1 cellular context compared by ENCODE assay signal in the genomic region with DNA sequence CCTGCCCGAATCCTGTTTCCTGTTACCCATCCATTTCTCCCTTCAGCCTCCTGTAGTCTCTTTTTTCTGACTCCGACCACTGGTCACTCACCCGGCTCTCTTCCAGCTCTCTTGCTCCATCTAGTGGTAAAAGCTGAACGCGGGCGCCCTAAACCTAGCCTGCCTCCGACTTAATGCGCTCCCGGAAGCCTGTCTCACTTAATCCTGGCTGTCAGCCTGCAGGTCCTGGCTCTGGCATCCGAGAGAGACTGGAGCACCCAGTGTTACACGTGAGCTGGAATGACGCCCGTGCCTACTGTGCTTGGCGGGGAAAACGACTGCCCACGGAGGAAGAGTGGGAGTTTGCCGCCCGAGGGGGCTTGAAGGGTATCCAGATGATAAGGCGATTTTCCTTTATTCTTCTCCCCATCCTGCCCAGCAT.
TF ChIP-seq lines count a peak whose summit lies in the region.

No MANE protein-coding gene starts in this region.

TF ChIP-seq in HepG2, 621 proteins besides CTCF, POLR2A, EP300 and RAD21 (continued from another document and continues in another):
- TF ChIP-seq, protein P1, sequence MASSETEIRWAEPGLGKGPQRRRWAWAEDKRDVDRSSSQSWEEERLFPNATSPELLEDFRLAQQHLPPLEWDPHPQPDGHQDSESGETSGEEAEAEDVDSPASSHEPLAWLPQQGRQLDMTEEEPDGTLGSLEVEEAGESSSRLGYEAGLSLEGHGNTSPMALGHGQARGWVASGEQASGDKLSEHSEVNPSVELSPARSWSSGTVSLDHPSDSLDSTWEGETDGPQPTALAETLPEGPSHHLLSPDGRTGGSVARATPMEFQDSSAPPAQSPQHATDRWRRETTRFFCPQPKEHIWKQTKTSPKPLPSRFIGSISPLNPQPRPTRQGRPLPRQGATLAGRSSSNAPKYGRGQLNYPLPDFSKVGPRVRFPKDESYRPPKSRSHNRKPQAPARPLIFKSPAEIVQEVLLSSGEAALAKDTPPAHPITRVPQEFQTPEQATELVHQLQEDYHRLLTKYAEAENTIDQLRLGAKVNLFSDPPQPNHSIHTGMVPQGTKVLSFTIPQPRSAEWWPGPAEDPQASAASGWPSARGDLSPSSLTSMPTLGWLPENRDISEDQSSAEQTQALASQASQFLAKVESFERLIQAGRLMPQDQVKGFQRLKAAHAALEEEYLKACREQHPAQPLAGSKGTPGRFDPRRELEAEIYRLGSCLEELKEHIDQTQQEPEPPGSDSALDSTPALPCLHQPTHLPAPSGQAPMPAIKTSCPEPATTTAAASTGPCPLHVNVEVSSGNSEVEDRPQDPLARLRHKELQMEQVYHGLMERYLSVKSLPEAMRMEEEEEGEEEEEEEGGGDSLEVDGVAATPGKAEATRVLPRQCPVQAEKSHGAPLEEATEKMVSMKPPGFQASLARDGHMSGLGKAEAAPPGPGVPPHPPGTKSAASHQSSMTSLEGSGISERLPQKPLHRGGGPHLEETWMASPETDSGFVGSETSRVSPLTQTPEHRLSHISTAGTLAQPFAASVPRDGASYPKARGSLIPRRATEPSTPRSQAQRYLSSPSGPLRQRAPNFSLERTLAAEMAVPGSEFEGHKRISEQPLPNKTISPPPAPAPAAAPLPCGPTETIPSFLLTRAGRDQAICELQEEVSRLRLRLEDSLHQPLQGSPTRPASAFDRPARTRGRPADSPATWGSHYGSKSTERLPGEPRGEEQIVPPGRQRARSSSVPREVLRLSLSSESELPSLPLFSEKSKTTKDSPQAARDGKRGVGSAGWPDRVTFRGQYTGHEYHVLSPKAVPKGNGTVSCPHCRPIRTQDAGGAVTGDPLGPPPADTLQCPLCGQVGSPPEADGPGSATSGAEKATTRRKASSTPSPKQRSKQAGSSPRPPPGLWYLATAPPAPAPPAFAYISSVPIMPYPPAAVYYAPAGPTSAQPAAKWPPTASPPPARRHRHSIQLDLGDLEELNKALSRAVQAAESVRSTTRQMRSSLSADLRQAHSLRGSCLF (CRISPR knock-in tag; IDR thresholded peaks at IDR 0.05; ENCODE audit: borderline replicate concordance): no peak
- TF ChIP-seq ZBTB42 (CRISPR knock-in tag; IDR thresholded peaks at IDR 0.05) (no peak), THAP11 (CRISPR knock-in tag; IDR thresholded peaks at IDR 0.05) (peak; percentile 61), AGO2 (optimal IDR thresholded peaks at IDR 0.05; ENCODE audit: low read depth, low read length) (peak; percentile 32), RARG (CRISPR knock-in tag; IDR thresholded peaks at IDR 0.05; ENCODE audit: low read depth) (no peak), EED (CRISPR knock-in tag; IDR thresholded peaks at IDR 0.05) (no peak), DMAP1 (CRISPR knock-in tag; IDR thresholded peaks at IDR 0.05) (no peak), ZNF274 (CRISPR knock-in tag; IDR thresholded peaks at IDR 0.05) (0 out of 2 replicates have a peak, but pooled peaks have one; percentile 47), NR2F6 (IDR thresholded peaks at IDR 0.05) (peak; percentile 37; the same call in 1 of the 2 replicates), NR2F6 (CRISPR knock-in tag; IDR thresholded peaks at IDR 0.05) (0 out of 2 replicates have a peak, but pooled peaks have one; percentile 9), NCOA1 (CRISPR knock-in tag; IDR thresholded peaks at IDR 0.05) (no peak), GATAD2A (CRISPR knock-in tag; IDR thresholded peaks at IDR 0.05) (0 out of 2 replicates have a peak, but pooled peaks have one; percentile 12), ZSCAN9 (CRISPR knock-in tag; IDR thresholded peaks at IDR 0.05; ENCODE audit: borderline replicate concordance) (0 out of 2 replicates have a peak, but pooled peaks have one; percentile 31), ZNF615 (CRISPR knock-in tag; IDR thresholded peaks at IDR 0.05; ENCODE audit: borderline replicate concordance) (no peak), ZFX (CRISPR knock-in tag; IDR thresholded peaks at IDR 0.05; ENCODE audit: low read depth) (peak; percentile 24; the same call in 1 of the 2 replicates), TEAD2 (CRISPR knock-in tag; IDR thresholded peaks at IDR 0.05) (no peak), JUND (CRISPR knock-in tag; IDR thresholded peaks at IDR 0.05) (no peak), ZNF761 (CRISPR knock-in tag; conservative IDR thresholded peaks at IDR 0.05) (no peak), HDAC1 (CRISPR knock-in tag; IDR thresholded peaks at IDR 0.05) (no peak), ZNF879 (CRISPR knock-in tag; IDR thresholded peaks at IDR 0.05) (no peak), NFKBIZ (CRISPR knock-in tag; IDR thresholded peaks at IDR 0.05) (no peak), MED8 (CRISPR knock-in tag; IDR thresholded peaks at IDR 0.05; ENCODE audit: insufficient replicate concordance) (no peak), ZNF224 (CRISPR knock-in tag; IDR thresholded peaks at IDR 0.05) (no peak), ZNF841 (CRISPR knock-in tag; IDR thresholded peaks at IDR 0.05; ENCODE audit: borderline replicate concordance) (no peak), KAT8 (CRISPR knock-in tag; IDR thresholded peaks at IDR 0.05) (peak; percentile 64; the same call in 1 of the 2 replicates), XBP1 (CRISPR knock-in tag; IDR thresholded peaks at IDR 0.05) (no peak), ONECUT2 (CRISPR knock-in tag; IDR thresholded peaks at IDR 0.05) (no peak), ZC3H4 (CRISPR knock-in tag; IDR thresholded peaks at IDR 0.05; ENCODE audit: borderline replicate concordance) (no peak), BHLHE40 (IDR thresholded peaks at IDR 0.05; ENCODE audit: low read length) (0 out of 2 replicates have a peak, but pooled peaks have one; percentile 36), PTBP1 (IDR thresholded peaks at IDR 0.05; ENCODE audit: low read depth, low read length, poor library complexity, severe bottlenecking) (no peak), ZNF431 (CRISPR knock-in tag; IDR thresholded peaks at IDR 0.05; ENCODE audit: borderline replicate concordance, low read depth) (no peak), ZNF605 (CRISPR knock-in tag; IDR thresholded peaks at IDR 0.05) (0 out of 2 replicates have a peak, but pooled peaks have one; percentile 19), NFIB (CRISPR knock-in tag; IDR thresholded peaks at IDR 0.05; ENCODE audit: borderline replicate concordance) (no peak), CREM (IDR thresholded peaks at IDR 0.05) (no peak), CREM (CRISPR knock-in tag; IDR thresholded peaks at IDR 0.05) (no peak), ZNF335 (CRISPR knock-in tag; IDR thresholded peaks at IDR 0.05) (0 out of 2 replicates have a peak, but pooled peaks have one; percentile 33), TOPORS (CRISPR knock-in tag; IDR thresholded peaks at IDR 0.05) (no peak), SALL1 (CRISPR knock-in tag; IDR thresholded peaks at IDR 0.05) (peak; percentile 58), ZNF17 (CRISPR knock-in tag; IDR thresholded peaks at IDR 0.05) (no peak), SMARCC2 (IDR thresholded peaks at IDR 0.05) (no peak), NFE2 (CRISPR knock-in tag; IDR thresholded peaks at IDR 0.05) (no peak), SMC3 (IDR thresholded peaks at IDR 0.05; ENCODE audit: low read length) (peak; percentile 94), RFXAP (CRISPR knock-in tag; IDR thresholded peaks at IDR 0.05; ENCODE audit: borderline replicate concordance) (0 out of 2 replicates have a peak, but pooled peaks have one; percentile 15), PITX1 (CRISPR knock-in tag; IDR thresholded peaks at IDR 0.05) (peak; percentile 55), ZNF468 (CRISPR knock-in tag; IDR thresholded peaks at IDR 0.05) (no peak), ZBTB26 (CRISPR knock-in tag; IDR thresholded peaks at IDR 0.05; ENCODE audit: borderline replicate concordance) (no peak), NFYB (CRISPR knock-in tag; IDR thresholded peaks at IDR 0.05) (no peak), ZNF124 (CRISPR knock-in tag; IDR thresholded peaks at IDR 0.05) (no peak), MYPOP (CRISPR knock-in tag; IDR thresholded peaks at IDR 0.05) (0 out of 2 replicates have a peak, but pooled peaks have one; percentile 40), ZBTB38 (CRISPR knock-in tag; IDR thresholded peaks at IDR 0.05) (0 out of 2 replicates have a peak, but pooled peaks have one; percentile 51), RXRA (CRISPR knock-in tag; IDR thresholded peaks at IDR 0.05) (peak; percentile 23; the same call in 1 of the 2 replicates), ETV5 (CRISPR knock-in tag; IDR thresholded peaks at IDR 0.05; ENCODE audit: borderline replicate concordance) (peak; percentile 23; the same call in 1 of the 2 replicates), RAD51 (IDR thresholded peaks at IDR 0.05; ENCODE audit: borderline replicate concordance) (no peak), ASH2L (IDR thresholded peaks at IDR 0.05; ENCODE audit: insufficient read length, low read depth, low read length) (peak; percentile 17), NKX3-1 (CRISPR knock-in tag; IDR thresholded peaks at IDR 0.05) (no peak)
- TF ChIP-seq, protein P2, sequence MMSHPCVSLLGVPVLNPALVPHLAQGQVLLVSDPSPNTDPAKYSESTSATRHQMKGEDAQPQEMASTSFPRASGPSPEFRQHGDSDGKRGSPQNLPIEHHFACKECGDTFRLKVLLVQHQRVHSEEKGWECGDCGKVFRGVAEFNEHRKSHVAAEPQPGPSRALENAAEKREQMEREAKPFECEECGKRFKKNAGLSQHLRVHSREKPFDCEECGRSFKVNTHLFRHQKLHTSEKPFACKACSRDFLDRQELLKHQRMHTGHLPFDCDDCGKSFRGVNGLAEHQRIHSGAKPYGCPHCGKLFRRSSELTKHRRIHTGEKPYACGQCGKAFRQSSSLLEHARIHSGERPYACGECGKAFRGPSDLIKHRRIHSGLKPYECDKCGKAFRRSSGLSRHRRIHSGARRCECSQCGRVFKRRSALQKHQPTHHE (CRISPR knock-in tag; IDR thresholded peaks at IDR 0.05; ENCODE audit: borderline replicate concordance): no peak
- TF ChIP-seq, protein P3, sequence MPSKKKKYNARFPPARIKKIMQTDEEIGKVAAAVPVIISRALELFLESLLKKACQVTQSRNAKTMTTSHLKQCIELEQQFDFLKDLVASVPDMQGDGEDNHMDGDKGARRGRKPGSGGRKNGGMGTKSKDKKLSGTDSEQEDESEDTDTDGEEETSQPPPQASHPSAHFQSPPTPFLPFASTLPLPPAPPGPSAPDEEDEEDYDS (CRISPR knock-in tag; IDR thresholded peaks at IDR 0.05): no peak
- TF ChIP-seq, protein P4, sequence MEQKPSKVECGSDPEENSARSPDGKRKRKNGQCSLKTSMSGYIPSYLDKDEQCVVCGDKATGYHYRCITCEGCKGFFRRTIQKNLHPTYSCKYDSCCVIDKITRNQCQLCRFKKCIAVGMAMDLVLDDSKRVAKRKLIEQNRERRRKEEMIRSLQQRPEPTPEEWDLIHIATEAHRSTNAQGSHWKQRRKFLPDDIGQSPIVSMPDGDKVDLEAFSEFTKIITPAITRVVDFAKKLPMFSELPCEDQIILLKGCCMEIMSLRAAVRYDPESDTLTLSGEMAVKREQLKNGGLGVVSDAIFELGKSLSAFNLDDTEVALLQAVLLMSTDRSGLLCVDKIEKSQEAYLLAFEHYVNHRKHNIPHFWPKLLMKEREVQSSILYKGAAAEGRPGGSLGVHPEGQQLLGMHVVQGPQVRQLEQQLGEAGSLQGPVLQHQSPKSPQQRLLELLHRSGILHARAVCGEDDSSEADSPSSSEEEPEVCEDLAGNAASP (CRISPR knock-in tag; IDR thresholded peaks at IDR 0.05; ENCODE audit: borderline replicate concordance): no peak; the same call in 1 of the 2 replicates
- TF ChIP-seq, protein P5, sequence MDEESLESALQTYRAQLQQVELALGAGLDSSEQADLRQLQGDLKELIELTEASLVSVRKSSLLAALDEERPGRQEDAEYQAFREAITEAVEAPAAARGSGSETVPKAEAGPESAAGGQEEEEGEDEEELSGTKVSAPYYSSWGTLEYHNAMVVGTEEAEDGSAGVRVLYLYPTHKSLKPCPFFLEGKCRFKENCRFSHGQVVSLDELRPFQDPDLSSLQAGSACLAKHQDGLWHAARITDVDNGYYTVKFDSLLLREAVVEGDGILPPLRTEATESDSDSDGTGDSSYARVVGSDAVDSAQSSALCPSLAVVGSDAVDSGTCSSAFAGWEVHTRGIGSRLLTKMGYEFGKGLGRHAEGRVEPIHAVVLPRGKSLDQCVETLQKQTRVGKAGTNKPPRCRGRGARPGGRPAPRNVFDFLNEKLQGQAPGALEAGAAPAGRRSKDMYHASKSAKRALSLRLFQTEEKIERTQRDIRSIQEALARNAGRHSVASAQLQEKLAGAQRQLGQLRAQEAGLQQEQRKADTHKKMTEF (CRISPR knock-in tag; IDR thresholded peaks at IDR 0.05): 0 out of 2 replicates have a peak, but pooled peaks have one; percentile 34
- TF ChIP-seq, protein P6, sequence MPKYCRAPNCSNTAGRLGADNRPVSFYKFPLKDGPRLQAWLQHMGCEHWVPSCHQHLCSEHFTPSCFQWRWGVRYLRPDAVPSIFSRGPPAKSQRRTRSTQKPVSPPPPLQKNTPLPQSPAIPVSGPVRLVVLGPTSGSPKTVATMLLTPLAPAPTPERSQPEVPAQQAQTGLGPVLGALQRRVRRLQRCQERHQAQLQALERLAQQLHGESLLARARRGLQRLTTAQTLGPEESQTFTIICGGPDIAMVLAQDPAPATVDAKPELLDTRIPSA (CRISPR knock-in tag; IDR thresholded peaks at IDR 0.05; ENCODE audit: borderline replicate concordance): no peak
- TF ChIP-seq, protein P7, sequence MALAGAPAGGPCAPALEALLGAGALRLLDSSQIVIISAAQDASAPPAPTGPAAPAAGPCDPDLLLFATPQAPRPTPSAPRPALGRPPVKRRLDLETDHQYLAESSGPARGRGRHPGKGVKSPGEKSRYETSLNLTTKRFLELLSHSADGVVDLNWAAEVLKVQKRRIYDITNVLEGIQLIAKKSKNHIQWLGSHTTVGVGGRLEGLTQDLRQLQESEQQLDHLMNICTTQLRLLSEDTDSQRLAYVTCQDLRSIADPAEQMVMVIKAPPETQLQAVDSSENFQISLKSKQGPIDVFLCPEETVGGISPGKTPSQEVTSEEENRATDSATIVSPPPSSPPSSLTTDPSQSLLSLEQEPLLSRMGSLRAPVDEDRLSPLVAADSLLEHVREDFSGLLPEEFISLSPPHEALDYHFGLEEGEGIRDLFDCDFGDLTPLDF (CRISPR knock-in tag; IDR thresholded peaks at IDR 0.05): no peak
